In genomic region chr16:84504420-84505248, GRCh38 we compare ENCODE assay signal across 8 cellular contexts. TPM values are rescaled to one million over a fixed set of nuclear protein-coding genes. Genes with fewer than 3 reads are reported as not detected.
DNase-seq lines count a peak whose midpoint lies in the region; ATAC-seq, FAIRE-seq and TF ChIP-seq lines count a peak whose summit lies in the region.

Gene MEAK7, minus strand, starts transcription at chr16:84504659. Its CDS starts 6,573 bp downstream, at chr16:84498086.

- ATAC-seq in A549 (peak; percentile 89 to 94), GM18519 (IDR thresholded peaks at IDR 0.05; ENCODE audit: low FRiP score, unreplicated experiment) (peak; percentile 92), HG03060 (IDR thresholded peaks at IDR 0.05; ENCODE audit: low read depth, unreplicated experiment) (peak; percentile 92)

- no peaks in the 10 kb centered on the region for H3K27me3 ChIP-seq in colonic mucosa
- H3K27me3 ChIP-seq in layer of hippocampus (ENCODE audit: control insufficient read depth, insufficient read depth, low read length), result no peaks in the 10 kb centered on the region

- TF ChIP-seq CTCF in A549 (IDR thresholded peaks at IDR 0.05) (no peak), colonic mucosa (IDR thresholded peaks at IDR 0.05) (no peak)

- TF ChIP-seq RAD21 in A549 (conservative IDR thresholded peaks at IDR 0.05 in 1 of 2, IDR thresholded peaks at IDR 0.05 in 1 of 2), result no peak

- H3K27ac ChIP-seq in A549 (peak within 1 kb of the TSS; percentile 95 to 96), colonic mucosa (peak within 1 kb of the TSS; percentile 51), layer of hippocampus (ENCODE audit: low read depth, low read length) (peak within 1 kb of the TSS; percentile 80)

- CTCF ChIA-PET in A549 (lab: Yijun Ruan, JAX), result interaction anchor here (1.0 to 20.3 kb wide), 29 partner anchors 9 to 551 kb away, joined by 3 to 284 read pairs (median 7); partner anchors contain the start of genes COTL1, OSGIN1 and TAF1C

- DNase-seq in A549 (ENCODE audit: low read depth in 1 of 2, low spot score in 1 of 2), result peak; percentile 98
- peak; percentile 85 for DNase-seq in NCI-H345 treated with DMSO at 0.1 percent for 48 hours (lab: John Stamatoyannopoulos, UW; ENCODE audit: unreplicated experiment)
- peak; percentile 96 to 97 for DNase-seq in activated CD4-positive, alpha-beta T cell treated with anti-CD3 and anti-CD28 coated beads for 4 hours
- DNase-seq in colonic mucosa, result peak; percentile 100
- peak; percentile 94 to 99 for DNase-seq in stimulated activated CD4-positive, alpha-beta T cell treated with anti-CD3 and anti-CD28 coated beads, Interleukin-1b, Interleukin-23, amount 100 ng/mL, for 4 hours (ENCODE audit: low read depth in 2 of 2)

- TF ChIP-seq POLR2A in A549 (IDR thresholded peaks at IDR 0.05; ENCODE audit: low read length), result peak; percentile 81

- WGBS in A549 (ENCODE audit: missing lambda C conversion rate), result 2% methylated on average over 16 of the region's 45 CpGs

- peak within 1 kb of the TSS; percentile 74 for H3K4me3 ChIP-seq in A549
- H3K4me3 ChIP-seq in colonic mucosa, result peak within 1 kb of the TSS; percentile 49

- no peak for TF ChIP-seq EP300 in A549 (IDR thresholded peaks at IDR 0.05)

- no peaks in the 10 kb centered on the region for H3K36me3 ChIP-seq in colonic mucosa

- peak within 1 kb of the TSS; percentile 95 for H3K4me2 ChIP-seq in A549

- H3K9ac ChIP-seq in colonic mucosa (ENCODE audit: low read depth in 2 of 2, low read length in 2 of 2), result peak within 1 kb of the TSS; percentile 78 to 81

- H3K4me1 ChIP-seq in A549, result peaks cover 58% of the 10 kb centered on the region
- H3K4me1 ChIP-seq in colonic mucosa, result no peaks in the 10 kb centered on the region

- no peaks in the 10 kb centered on the region for H3K9me3 ChIP-seq in A549
- no peaks in the 10 kb centered on the region for H3K9me3 ChIP-seq in colonic mucosa

- POLR2A ChIA-PET in A549 (lab: Yijun Ruan, JAX), result interaction anchor here (0.8 to 3.4 kb wide), 6 partner anchors 10 to 551 kb away, joined by 3 to 19 read pairs (median 3); partner anchors contain the start of genes COTL1 and OSGIN1

- intact Hi-C loops in colonic mucosa (cut with DNase I), result no loop called here

- FAIRE-seq in A549 (lab: Jason Lieb, UNC), result peak; percentile 18

TF ChIP-seq in A549, 52 proteins besides CTCF, POLR2A, EP300 and RAD21:
- TF ChIP-seq CBX8 (IDR thresholded peaks at IDR 0.05) (no peak), NFE2L2 (conservative IDR thresholded peaks at IDR 0.05; ENCODE audit: low read length) (no peak), USF2 (IDR thresholded peaks at IDR 0.05) (no peak), ZSCAN20 (CRISPR knock-in tag; IDR thresholded peaks at IDR 0.05) (no peak), HOXB5 (CRISPR knock-in tag; IDR thresholded peaks at IDR 0.05) (0 out of 2 replicates have a peak, but pooled peaks have one; percentile 28), MAFK (IDR thresholded peaks at IDR 0.05; ENCODE audit: partially characterized antibody) (no peak), PHF8 (IDR thresholded peaks at IDR 0.05; ENCODE audit: borderline replicate concordance, low read depth) (peak; percentile 59), MYC (IDR thresholded peaks at IDR 0.05; ENCODE audit: borderline replicate concordance, low read length) (peak; percentile 63; the same call in 1 of the 2 replicates), TFCP2L1 (CRISPR knock-in tag; IDR thresholded peaks at IDR 0.05) (no peak), FOSL2 (IDR thresholded peaks at IDR 0.05) (no peak), FOSL2 (CRISPR knock-in tag; IDR thresholded peaks at IDR 0.05) (peak; percentile 69), PBX3 (IDR thresholded peaks at IDR 0.05) (peak; percentile 99), HDAC2 (IDR thresholded peaks at IDR 0.05) (no peak), RCOR1 (IDR thresholded peaks at IDR 0.05; ENCODE audit: low read depth, low read length) (no peak), JUN (IDR thresholded peaks at IDR 0.05) (peak in 1 of 2 experiments; percentile 80; a peak in 3 of 5 replicates)
- TF ChIP-seq, protein P1, sequence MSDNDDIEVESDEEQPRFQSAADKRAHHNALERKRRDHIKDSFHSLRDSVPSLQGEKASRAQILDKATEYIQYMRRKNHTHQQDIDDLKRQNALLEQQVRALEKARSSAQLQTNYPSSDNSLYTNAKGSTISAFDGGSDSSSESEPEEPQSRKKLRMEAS (IDR thresholded peaks at IDR 0.05), result peak; percentile 67; the same call in 1 of the 2 replicates
- TF ChIP-seq, protein P2, sequence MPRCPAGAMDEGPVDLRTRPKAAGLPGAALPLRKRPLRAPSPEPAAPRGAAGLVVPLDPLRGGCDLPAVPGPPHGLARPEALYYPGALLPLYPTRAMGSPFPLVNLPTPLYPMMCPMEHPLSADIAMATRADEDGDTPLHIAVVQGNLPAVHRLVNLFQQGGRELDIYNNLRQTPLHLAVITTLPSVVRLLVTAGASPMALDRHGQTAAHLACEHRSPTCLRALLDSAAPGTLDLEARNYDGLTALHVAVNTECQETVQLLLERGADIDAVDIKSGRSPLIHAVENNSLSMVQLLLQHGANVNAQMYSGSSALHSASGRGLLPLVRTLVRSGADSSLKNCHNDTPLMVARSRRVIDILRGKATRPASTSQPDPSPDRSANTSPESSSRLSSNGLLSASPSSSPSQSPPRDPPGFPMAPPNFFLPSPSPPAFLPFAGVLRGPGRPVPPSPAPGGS (IDR thresholded peaks at IDR 0.05), result 0 out of 3 replicates have a peak, but pooled peaks have one; percentile 34
- TF ChIP-seq, protein P3, sequence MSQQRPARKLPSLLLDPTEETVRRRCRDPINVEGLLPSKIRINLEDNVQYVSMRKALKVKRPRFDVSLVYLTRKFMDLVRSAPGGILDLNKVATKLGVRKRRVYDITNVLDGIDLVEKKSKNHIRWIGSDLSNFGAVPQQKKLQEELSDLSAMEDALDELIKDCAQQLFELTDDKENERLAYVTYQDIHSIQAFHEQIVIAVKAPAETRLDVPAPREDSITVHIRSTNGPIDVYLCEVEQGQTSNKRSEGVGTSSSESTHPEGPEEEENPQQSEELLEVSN (IDR thresholded peaks at IDR 0.05; ENCODE audit: borderline replicate concordance, low read depth), result peak; percentile 50

RNA-seq across cellular contexts. Expression of gene MEAK7, which starts in this region (rescaled TPM):
- 26.2 and 31.3 TPM in 2 replicates for polyA plus RNA-seq in A549 (2011; rRNA removed)
- polyA plus RNA-seq in A549 (2012; cell fraction: cytosol; rRNA removed), result 20.0 and 25.1 TPM in 2 replicates
- polyA plus RNA-seq in A549 (2012; cell fraction: nucleus; rRNA removed), result 32.3 and 33.5 TPM in 2 replicates
- 30.5 to 35.1 TPM (median 32.8 TPM) in 3 replicates for polyA plus RNA-seq in A549 (2017; fragmentation: RNase III; extraction: RNeasy Plus Mini Kit Qiagen cat#74134 plus additional on column Dnase treatment)
- 44.8 and 49.0 TPM in 2 replicates for polyA minus RNA-seq in A549 (2011; rRNA and poly(A)+ RNA removed)
- 10 to 100 TPM; 17.0 to 23.4 TPM for total RNA-seq in colonic mucosa

Comparison
In these comparisons a context has a peak if more than half of its experiments do, and no peak if none do; other contexts are left out.
1. Peak in every context shown above with its lines: DNase-seq, ATAC-seq, H3K4me3 ChIP-seq and H3K27ac ChIP-seq.